17 cellular contexts compared by ENCODE assay signal in genomic region chr19:40741527-40742390, GRCh38. TPM values are rescaled to one million over a fixed set of nuclear protein-coding genes. Genes with fewer than 3 reads are reported as not detected.
DNase-seq lines count a peak whose midpoint lies in the region; ATAC-seq and TF ChIP-seq lines count a peak whose summit lies in the region.
"Had no signal": no experiment of that assay in that cellular context is flagged by ENCODE, and none has a peak within 500 bp of the region (broad histone marks: within the 10 kb centered on the region; RNA-seq: fewer than 3 reads in every experiment).

No MANE protein-coding gene starts in this region.

- H3K27ac Mint-ChIP-seq in T-helper 17 cell = peak overlapping the region; percentile 11
- H3K27ac Mint-ChIP-seq: activated CD4-positive, alpha-beta T cell treated with anti-CD3 and anti-CD28 coated beads, Interleukin-2, amount 10 ng/mL, durations not matched to agents 7 days and 5 days had no signal

- no peaks in the 10 kb centered on the region for H3K4me1 Mint-ChIP-seq in T-helper 17 cell

- no peaks in the 10 kb centered on the region for H3K9me3 ChIP-seq in T-helper 17 cell (ENCODE audit: control insufficient read depth, low read length, poor library complexity, severe bottlenecking)
- H3K9me3 ChIP-seq: SJSA1, thyroid gland had no signal

- DNase-seq in G401 (ENCODE audit: low spot score) (peak; percentile 26), T-helper 17 cell (no peak), foreskin keratinocyte (no peak), NCI-H2081 treated with DMSO at 0.1 percent for 48 hours (lab: John Stamatoyannopoulos, UW) (no peak), NCI-H748 (lab: John Stamatoyannopoulos, UW; ENCODE audit: unreplicated experiment) (no peak), DMS153 treated with DMSO at 0.1 percent for 48 hours (lab: John Stamatoyannopoulos, UW; ENCODE audit: unreplicated experiment) (no peak)
- DNase-seq: activated CD4-positive, alpha-beta T cell treated with anti-CD3 and anti-CD28 coated beads, Interleukin-2, amount 10 ng/mL, durations not matched to agents 7 days and 5 days; COR-L47; HCEC 1CT; Karpas-422; NCI-H446 treated with DMSO at 0.1 percent for 48 hours; thyroid gland had no signal

- no peak for ATAC-seq in T-helper 17 cell
- ATAC-seq in foreskin keratinocyte = peak; percentile 4
- no peak for ATAC-seq in GM18502 (IDR thresholded peaks at IDR 0.05; ENCODE audit: poor library complexity, unreplicated experiment)

- no peak overlapping the region for H3K4me3 Mint-ChIP-seq in T-helper 17 cell
- H3K4me3 Mint-ChIP-seq: activated CD4-positive, alpha-beta T cell treated with anti-CD3 and anti-CD28 coated beads, Interleukin-2, amount 10 ng/mL, durations not matched to agents 7 days and 5 days had no signal

- no peak overlapping the region for H3K4me3 ChIP-seq in skin epidermis
- H3K4me3 ChIP-seq: SJSA1, thyroid gland had no signal

- H3K27me3 ChIP-seq in foreskin keratinocyte = no peaks in the 10 kb centered on the region
- H3K27me3 ChIP-seq: SJSA1, thyroid gland had no signal

- H3K36me3 Mint-ChIP-seq in T-helper 17 cell (ENCODE audit: low read depth) = no peaks in the 10 kb centered on the region

- H3K27ac ChIP-seq in foreskin keratinocyte (no peak overlapping the region), skin epidermis (peak overlapping the region in 14 of 21 experiments; percentile 13 to 86 (median 66))
- H3K27ac ChIP-seq: SJSA1 had no signal

- no peak for TF ChIP-seq CTCF in foreskin keratinocyte (conservative IDR thresholded peaks at IDR 0.05)

- no peaks in the 10 kb centered on the region for H3K4me1 ChIP-seq in foreskin keratinocyte

- in situ Hi-C loops in G401 (cut with HindIII; ENCODE audit: low sequenced_read_pairs) = no loop called here

- H3K27me3 Mint-ChIP-seq in T-helper 17 cell = no peaks in the 10 kb centered on the region
- H3K27me3 Mint-ChIP-seq: activated CD4-positive, alpha-beta T cell treated with anti-CD3 and anti-CD28 coated beads, Interleukin-2, amount 10 ng/mL, durations not matched to agents 7 days and 5 days had no signal

RNA-seq across cellular contexts. Expression of gene ACTMAP, which starts 8.5 kb away (rescaled TPM):
- total RNA-seq in G401 (2014; rRNA removed; shearing (Covaris generic)) = 3.3 and 6.8 TPM in 2 replicates
- total RNA-seq in T-helper 17 cell = 1 to 10 TPM; 6.7 to 7.8 TPM
- 2.1 and 2.5 TPM in 2 replicates for total RNA-seq in foreskin keratinocyte
- 4.1 and 4.9 TPM in 2 replicates for polyA plus RNA-seq in foreskin keratinocyte

RNA-seq across cellular contexts. Expression of gene SNRPA, which starts 9.2 kb away (rescaled TPM):
- total RNA-seq in G401 (2014; rRNA removed; shearing (Covaris generic)) = 134 and 162 TPM in 2 replicates
- total RNA-seq in T-helper 17 cell (10 to 100 TPM; 67.3 to 81.8 TPM), foreskin keratinocyte (104 and 129 TPM in 2 replicates)
- 121 and 130 TPM in 2 replicates for polyA plus RNA-seq in foreskin keratinocyte

RNA-seq across cellular contexts. Expression of gene ITPKC, which starts 24.8 kb away (rescaled TPM):
- 14.3 and 24.4 TPM in 2 replicates for total RNA-seq in G401 (2014; rRNA removed; shearing (Covaris generic))
- total RNA-seq in T-helper 17 cell (1 to 10 TPM; 6.5 to 8.3 TPM), foreskin keratinocyte (24.1 and 35.7 TPM in 2 replicates)
- polyA plus RNA-seq in foreskin keratinocyte = 20.7 and 30.5 TPM in 2 replicates

RNA-seq across cellular contexts. Expression of gene COQ8B, which starts 25.1 kb away (rescaled TPM):
- total RNA-seq in G401 (2014; rRNA removed; shearing (Covaris generic)) = 58.6 and 59.5 TPM in 2 replicates
- 10 to 100 TPM; 25.1 to 35.6 TPM for total RNA-seq in T-helper 17 cell
- total RNA-seq in foreskin keratinocyte = 20.6 and 24.9 TPM in 2 replicates
- polyA plus RNA-seq in foreskin keratinocyte = 22.9 and 25.9 TPM in 2 replicates

RNA-seq across cellular contexts. Expression of gene MIA, which starts 33.6 kb away (rescaled TPM):
- total RNA-seq in G401 (2014; rRNA removed; shearing (Covaris generic)) = 3.8 TPM in 1 of 2 replicates, not detected in the other
- total RNA-seq in T-helper 17 cell (not detected), foreskin keratinocyte (5.6 and 15.4 TPM in 2 replicates)
- 10.0 and 23.9 TPM in 2 replicates for polyA plus RNA-seq in foreskin keratinocyte
- total RNA-seq: glomerular endothelial cell, lung microvascular endothelial cell, SJSA1, thyroid gland had no signal
